ENCODE assay signal across 16 cellular contexts in genomic region chr2:8796878-8797550, GRCh38.
A peak's percentile ranks its signal among the peaks of the same experiment; 100 is the strongest.
DNase-seq lines count a peak whose midpoint lies in the region; ATAC-seq, FAIRE-seq and TF ChIP-seq lines count a peak whose summit lies in the region.
"Had no signal": no experiment of that assay in that cellular context is flagged by ENCODE, and none has a peak within 500 bp of the region (broad histone marks: within the 10 kb centered on the region; RNA-seq: fewer than 3 reads in every experiment).

No MANE protein-coding gene starts in this region.

- peak; percentile 23 for DNase-seq in GM12865 (ENCODE audit: low read depth)
- DNase-seq in GM19239 (ENCODE audit: insufficient read length, low spot score) = no peak
- peak; percentile 22 to 34 for DNase-seq in activated T-cell treated with anti-CD3 and anti-CD28 coated beads, Interleukin-2, amount 50 U/mL, for 48 hours
- DNase-seq in HTR-8/SVneo (ENCODE audit: insufficient read length, low spot score) = no peak
- DNase-seq: anterior cingulate cortex, endodermal cell, mesenchymal stem cell, MV-4-11, NCI-H69 had no signal

- no peak for TF ChIP-seq CTCF in GM12865 (IDR thresholded peaks at IDR 0.05; ENCODE audit: insufficient read depth, low read depth, low read length, missing control alignments)

- ATAC-seq in HG03045 (IDR thresholded peaks at IDR 0.05; ENCODE audit: unreplicated experiment) (peak; percentile 74), SK-N-SH treated with all-trans-retinoic acid at 6 μM for 48 hours (no peak), GM21737 (IDR thresholded peaks at IDR 0.05; ENCODE audit: unreplicated experiment) (no peak), HG02840 (IDR thresholded peaks at IDR 0.05; ENCODE audit: low FRiP score, unreplicated experiment) (no peak)
- ATAC-seq: activated CD4-positive, CD25-positive, alpha-beta regulatory T cell treated with anti-CD3 and anti-CD28 coated beads, Interleukin-2, amount 50 U/mL, for 24 hours had no signal

- peak; percentile 14 for FAIRE-seq in GM19239 (lab: Jason Lieb, UNC)
- no peak for FAIRE-seq in HTR-8/SVneo (lab: Jason Lieb, UNC)

- H3K4me3 ChIP-seq in GM12865 (ENCODE audit: low read depth, low read length) = no peak overlapping the region
- H3K4me3 ChIP-seq: SJSA1, thoracic aorta had no signal

TF ChIP-seq in SK-N-SH treated with all-trans-retinoic acid at 6 μM for 48 hours, 23 proteins besides CTCF, POLR2A, EP300 and RAD21:
- no peak for TF ChIP-seq ZFP30 (CRISPR knock-in tag; IDR thresholded peaks at IDR 0.05)
- no peak for TF ChIP-seq CSDC2 (CRISPR knock-in tag; IDR thresholded peaks at IDR 0.05)
- TF ChIP-seq ISL1 (CRISPR knock-in tag; IDR thresholded peaks at IDR 0.05) = no peak
- no peak for TF ChIP-seq PPARA (CRISPR knock-in tag; IDR thresholded peaks at IDR 0.05; ENCODE audit: borderline replicate concordance)
- TF ChIP-seq ZNF8 (CRISPR knock-in tag; IDR thresholded peaks at IDR 0.05) = no peak
- no peak for TF ChIP-seq ZNF565 (CRISPR knock-in tag; conservative IDR thresholded peaks at IDR 0.05; ENCODE audit: low read depth)

Comparison
In these comparisons a context has a peak if more than half of its experiments do, and no peak if none do; other contexts are left out.
1. DNase-seq: peak in GM12865 (single experiment) and activated T-cell treated with anti-CD3 and anti-CD28 coated beads, Interleukin-2, amount 50 U/mL, for 48 hours (2 of 2); none in GM19239 (single experiment) and HTR-8/SVneo (single experiment).